1 cellular context compared by ENCODE assay signal in genomic region chr1:26853156-26853555, GRCh38.
A peak's percentile ranks its signal among the peaks of the same experiment; 100 is the strongest.
TF ChIP-seq lines count a peak whose summit lies in the region.

No MANE protein-coding gene starts in this region.

TF ChIP-seq in HepG2, 621 proteins besides CTCF, POLR2A, EP300 and RAD21 (continues in another document):
- TF ChIP-seq SMC3 (IDR thresholded peaks at IDR 0.05; ENCODE audit: low read length) (peak; percentile 92), FOSL2 (CRISPR knock-in tag; IDR thresholded peaks at IDR 0.05) (peak; percentile 35), CBX5 (CRISPR knock-in tag; IDR thresholded peaks at IDR 0.05; ENCODE audit: borderline replicate concordance) (0 out of 2 replicates have a peak, but pooled peaks have one; percentile 23), IRF9 (CRISPR knock-in tag; IDR thresholded peaks at IDR 0.05; ENCODE audit: borderline replicate concordance) (0 out of 2 replicates have a peak, but pooled peaks have one; percentile 26), SALL1 (CRISPR knock-in tag; IDR thresholded peaks at IDR 0.05) (peak; percentile 31; the same call in 1 of the 2 replicates), MAFF (IDR thresholded peaks at IDR 0.05; ENCODE audit: low read depth, low read length) (0 out of 2 replicates have a peak, but pooled peaks have one; percentile 5), MED1 (CRISPR knock-in tag; IDR thresholded peaks at IDR 0.05) (no peak), MAFK (conservative IDR thresholded peaks at IDR 0.05 in 1 of 2, IDR thresholded peaks at IDR 0.05 in 1 of 2; ENCODE audit: low read length in 2 of 2) (0 out of 4 replicates have a peak, but pooled peaks of 1 of the 2 experiments have one; percentile 13), HMGXB4 (CRISPR knock-in tag; IDR thresholded peaks at IDR 0.05; ENCODE audit: borderline replicate concordance in 1 of 2, low read depth in 1 of 2) (0 out of 4 replicates have a peak, but pooled peaks of 1 of the 2 experiments have one; percentile 24), ZNF687 (CRISPR knock-in tag; IDR thresholded peaks at IDR 0.05) (0 out of 2 replicates have a peak, but pooled peaks have one; percentile 16), TGIF2 (CRISPR knock-in tag; IDR thresholded peaks at IDR 0.05) (0 out of 2 replicates have a peak, but pooled peaks have one; percentile 28), XRCC5 (optimal IDR thresholded peaks at IDR 0.05; ENCODE audit: low read length) (peak; percentile 85), IRF2 (CRISPR knock-in tag; IDR thresholded peaks at IDR 0.05) (peak; percentile 63), GATAD2A (CRISPR knock-in tag; IDR thresholded peaks at IDR 0.05) (0 out of 2 replicates have a peak, but pooled peaks have one; percentile 18), ESRRA (CRISPR knock-in tag; IDR thresholded peaks at IDR 0.05; ENCODE audit: low read depth) (no peak), ZNF614 (CRISPR knock-in tag; IDR thresholded peaks at IDR 0.05; ENCODE audit: borderline replicate concordance) (peak; percentile 26; the same call in 1 of the 2 replicates), PRDM10 (CRISPR knock-in tag; IDR thresholded peaks at IDR 0.05; ENCODE audit: low read depth) (no peak), GMEB1 (CRISPR knock-in tag; IDR thresholded peaks at IDR 0.05; ENCODE audit: borderline replicate concordance) (no peak), ZNF790 (CRISPR knock-in tag; IDR thresholded peaks at IDR 0.05; ENCODE audit: borderline replicate concordance) (no peak), ARID5B (CRISPR knock-in tag; IDR thresholded peaks at IDR 0.05) (0 out of 2 replicates have a peak, but pooled peaks have one; percentile 17), ZBTB2 (CRISPR knock-in tag; IDR thresholded peaks at IDR 0.05; ENCODE audit: low read depth) (no peak), ZNF574 (CRISPR knock-in tag; IDR thresholded peaks at IDR 0.05) (peak; percentile 26; the same call in 1 of the 2 replicates), CCDC6 (CRISPR knock-in tag; IDR thresholded peaks at IDR 0.05) (no peak), ZBTB21 (CRISPR knock-in tag; IDR thresholded peaks at IDR 0.05) (no peak), STAG1 (CRISPR knock-in tag; IDR thresholded peaks at IDR 0.05) (peak; percentile 83), BCLAF1 (IDR thresholded peaks at IDR 0.05) (no peak)
